Comparison of ENCODE assay signal across 15 cellular contexts in genomic region chr6:40710626-40711354, GRCh38.
DNase-seq lines count a peak whose midpoint lies in the region; ATAC-seq and TF ChIP-seq lines count a peak whose summit lies in the region.
"Had no signal": no experiment of that assay in that cellular context is flagged by ENCODE, and none has a peak within 500 bp of the region (broad histone marks: within the 10 kb centered on the region; RNA-seq: fewer than 3 reads in every experiment).

No MANE protein-coding gene starts in this region.

- intact Hi-C loops in colonic mucosa (cut with DNase I): no loop called here

- no peaks in the 10 kb centered on the region for H3K4me1 ChIP-seq in colonic mucosa
- H3K4me1 ChIP-seq: testis had no signal

- peak; percentile 31 for DNase-seq in NCI-H1105 treated with DMSO at 0.1 percent for 48 hours (lab: John Stamatoyannopoulos, UW)
- no peak for DNase-seq in NCI-H1105 (lab: John Stamatoyannopoulos, UW)
- DNase-seq in NCI-H446 treated with DMSO at 0.1 percent for 48 hours (lab: John Stamatoyannopoulos, UW): peak; percentile 76
- peak; percentile 34 for DNase-seq in colonic mucosa
- DNase-seq in T1000 (lab: John Stamatoyannopoulos, UW): no peak
- no peak for DNase-seq in GOT3 (lab: John Stamatoyannopoulos, UW)
- DNase-seq: activated CD4-positive, alpha-beta memory T cell treated with anti-CD3 and anti-CD28 coated beads, Interleukin-2, amount 10 ng/mL, durations not matched to agents 7 days and 5 days; CD4-positive, alpha-beta T cell; GF-D8; MV-4-11; testis had no signal

- no peaks in the 10 kb centered on the region for H3K36me3 ChIP-seq in colonic mucosa

- no peak overlapping the region for H3K9ac ChIP-seq in colonic mucosa (ENCODE audit: low read depth in 2 of 2, low read length in 2 of 2)

- peak; percentile 70 for ATAC-seq in HG03135 (IDR thresholded peaks at IDR 0.05; ENCODE audit: unreplicated experiment)
- ATAC-seq in HG03521 (IDR thresholded peaks at IDR 0.05; ENCODE audit: unreplicated experiment): no peak
- ATAC-seq: sciatic nerve had no signal

- TF ChIP-seq CTCF in colonic mucosa (IDR thresholded peaks at IDR 0.05): no peak

- H3K27ac ChIP-seq in colonic mucosa: no peak overlapping the region
- H3K27ac ChIP-seq: SK-N-MC, testis had no signal

- H3K9me3 ChIP-seq in colonic mucosa: no peaks in the 10 kb centered on the region
- H3K9me3 ChIP-seq: testis had no signal

- H3K4me3 ChIP-seq in colonic mucosa: no peak overlapping the region
- H3K4me3 ChIP-seq: SK-N-MC, testis had no signal

- no peaks in the 10 kb centered on the region for H3K27me3 ChIP-seq in colonic mucosa
- H3K27me3 ChIP-seq: testis had no signal

Comparison
In these comparisons a context has a peak if more than half of its experiments do, and no peak if none do; other contexts are left out.
1. DNase-seq: peak in NCI-H1105 treated with DMSO at 0.1 percent for 48 hours (single experiment), NCI-H446 treated with DMSO at 0.1 percent for 48 hours (single experiment) and colonic mucosa (single experiment); none in NCI-H1105 (single experiment), T1000 (single experiment) and GOT3 (single experiment).